In the genomic region with DNA sequence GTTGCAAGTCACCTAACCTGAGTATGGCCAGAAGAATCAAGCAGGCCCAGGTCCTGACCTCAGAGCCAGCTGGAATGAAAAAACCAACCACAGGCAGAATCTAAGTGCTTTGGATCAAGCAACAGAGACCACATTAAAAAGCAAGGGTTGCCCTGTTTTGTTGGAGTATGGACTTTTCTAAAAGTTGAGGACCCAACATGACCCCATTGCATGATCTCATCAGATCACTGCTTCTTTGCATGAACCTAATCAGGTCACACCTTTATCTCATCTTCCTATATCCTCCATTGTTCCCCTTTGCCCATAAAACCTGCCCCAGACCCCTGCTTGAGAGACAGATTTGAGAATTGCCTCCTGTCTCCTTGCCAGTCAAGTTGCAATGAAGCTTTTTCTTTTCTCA, we compare ENCODE assay signal across 1 cellular context.
TF ChIP-seq lines count a peak whose summit lies in the region.

No MANE protein-coding gene starts in this region.

TF ChIP-seq in HepG2, 621 proteins besides CTCF, POLR2A, EP300 and RAD21:
- TF ChIP-seq, protein P1, sequence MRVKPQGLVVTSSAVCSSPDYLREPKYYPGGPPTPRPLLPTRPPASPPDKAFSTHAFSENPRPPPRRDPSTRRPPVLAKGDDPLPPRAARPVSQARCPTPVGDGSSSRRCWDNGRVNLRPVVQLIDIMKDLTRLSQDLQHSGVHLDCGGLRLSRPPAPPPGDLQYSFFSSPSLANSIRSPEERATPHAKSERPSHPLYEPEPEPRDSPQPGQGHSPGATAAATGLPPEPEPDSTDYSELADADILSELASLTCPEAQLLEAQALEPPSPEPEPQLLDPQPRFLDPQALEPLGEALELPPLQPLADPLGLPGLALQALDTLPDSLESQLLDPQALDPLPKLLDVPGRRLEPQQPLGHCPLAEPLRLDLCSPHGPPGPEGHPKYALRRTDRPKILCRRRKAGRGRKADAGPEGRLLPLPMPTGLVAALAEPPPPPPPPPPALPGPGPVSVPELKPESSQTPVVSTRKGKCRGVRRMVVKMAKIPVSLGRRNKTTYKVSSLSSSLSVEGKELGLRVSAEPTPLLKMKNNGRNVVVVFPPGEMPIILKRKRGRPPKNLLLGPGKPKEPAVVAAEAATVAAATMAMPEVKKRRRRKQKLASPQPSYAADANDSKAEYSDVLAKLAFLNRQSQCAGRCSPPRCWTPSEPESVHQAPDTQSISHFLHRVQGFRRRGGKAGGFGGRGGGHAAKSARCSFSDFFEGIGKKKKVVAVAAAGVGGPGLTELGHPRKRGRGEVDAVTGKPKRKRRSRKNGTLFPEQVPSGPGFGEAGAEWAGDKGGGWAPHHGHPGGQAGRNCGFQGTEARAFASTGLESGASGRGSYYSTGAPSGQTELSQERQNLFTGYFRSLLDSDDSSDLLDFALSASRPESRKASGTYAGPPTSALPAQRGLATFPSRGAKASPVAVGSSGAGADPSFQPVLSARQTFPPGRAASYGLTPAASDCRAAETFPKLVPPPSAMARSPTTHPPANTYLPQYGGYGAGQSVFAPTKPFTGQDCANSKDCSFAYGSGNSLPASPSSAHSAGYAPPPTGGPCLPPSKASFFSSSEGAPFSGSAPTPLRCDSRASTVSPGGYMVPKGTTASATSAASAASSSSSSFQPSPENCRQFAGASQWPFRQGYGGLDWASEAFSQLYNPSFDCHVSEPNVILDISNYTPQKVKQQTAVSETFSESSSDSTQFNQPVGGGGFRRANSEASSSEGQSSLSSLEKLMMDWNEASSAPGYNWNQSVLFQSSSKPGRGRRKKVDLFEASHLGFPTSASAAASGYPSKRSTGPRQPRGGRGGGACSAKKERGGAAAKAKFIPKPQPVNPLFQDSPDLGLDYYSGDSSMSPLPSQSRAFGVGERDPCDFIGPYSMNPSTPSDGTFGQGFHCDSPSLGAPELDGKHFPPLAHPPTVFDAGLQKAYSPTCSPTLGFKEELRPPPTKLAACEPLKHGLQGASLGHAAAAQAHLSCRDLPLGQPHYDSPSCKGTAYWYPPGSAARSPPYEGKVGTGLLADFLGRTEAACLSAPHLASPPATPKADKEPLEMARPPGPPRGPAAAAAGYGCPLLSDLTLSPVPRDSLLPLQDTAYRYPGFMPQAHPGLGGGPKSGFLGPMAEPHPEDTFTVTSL (CRISPR knock-in tag; IDR thresholded peaks at IDR 0.05; ENCODE audit: borderline replicate concordance), result no peak
- TF ChIP-seq, protein P2, sequence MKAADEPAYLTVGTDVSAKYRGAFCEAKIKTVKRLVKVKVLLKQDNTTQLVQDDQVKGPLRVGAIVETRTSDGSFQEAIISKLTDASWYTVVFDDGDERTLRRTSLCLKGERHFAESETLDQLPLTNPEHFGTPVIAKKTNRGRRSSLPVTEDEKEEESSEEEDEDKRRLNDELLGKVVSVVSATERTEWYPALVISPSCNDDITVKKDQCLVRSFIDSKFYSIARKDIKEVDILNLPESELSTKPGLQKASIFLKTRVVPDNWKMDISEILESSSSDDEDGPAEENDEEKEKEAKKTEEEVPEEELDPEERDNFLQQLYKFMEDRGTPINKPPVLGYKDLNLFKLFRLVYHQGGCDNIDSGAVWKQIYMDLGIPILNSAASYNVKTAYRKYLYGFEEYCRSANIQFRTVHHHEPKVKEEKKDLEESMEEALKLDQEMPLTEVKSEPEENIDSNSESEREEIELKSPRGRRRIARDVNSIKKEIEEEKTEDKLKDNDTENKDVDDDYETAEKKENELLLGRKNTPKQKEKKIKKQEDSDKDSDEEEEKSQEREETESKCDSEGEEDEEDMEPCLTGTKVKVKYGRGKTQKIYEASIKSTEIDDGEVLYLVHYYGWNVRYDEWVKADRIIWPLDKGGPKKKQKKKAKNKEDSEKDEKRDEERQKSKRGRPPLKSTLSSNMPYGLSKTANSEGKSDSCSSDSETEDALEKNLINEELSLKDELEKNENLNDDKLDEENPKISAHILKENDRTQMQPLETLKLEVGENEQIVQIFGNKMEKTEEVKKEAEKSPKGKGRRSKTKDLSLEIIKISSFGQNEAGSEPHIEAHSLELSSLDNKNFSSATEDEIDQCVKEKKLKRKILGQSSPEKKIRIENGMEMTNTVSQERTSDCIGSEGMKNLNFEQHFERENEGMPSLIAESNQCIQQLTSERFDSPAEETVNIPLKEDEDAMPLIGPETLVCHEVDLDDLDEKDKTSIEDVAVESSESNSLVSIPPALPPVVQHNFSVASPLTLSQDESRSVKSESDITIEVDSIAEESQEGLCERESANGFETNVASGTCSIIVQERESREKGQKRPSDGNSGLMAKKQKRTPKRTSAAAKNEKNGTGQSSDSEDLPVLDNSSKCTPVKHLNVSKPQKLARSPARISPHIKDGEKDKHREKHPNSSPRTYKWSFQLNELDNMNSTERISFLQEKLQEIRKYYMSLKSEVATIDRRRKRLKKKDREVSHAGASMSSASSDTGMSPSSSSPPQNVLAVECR (CRISPR knock-in tag; IDR thresholded peaks at IDR 0.05; ENCODE audit: borderline replicate concordance), result no peak
- no peak for TF ChIP-seq ZFP36L1 (CRISPR knock-in tag; IDR thresholded peaks at IDR 0.05)
- TF ChIP-seq, protein P3, sequence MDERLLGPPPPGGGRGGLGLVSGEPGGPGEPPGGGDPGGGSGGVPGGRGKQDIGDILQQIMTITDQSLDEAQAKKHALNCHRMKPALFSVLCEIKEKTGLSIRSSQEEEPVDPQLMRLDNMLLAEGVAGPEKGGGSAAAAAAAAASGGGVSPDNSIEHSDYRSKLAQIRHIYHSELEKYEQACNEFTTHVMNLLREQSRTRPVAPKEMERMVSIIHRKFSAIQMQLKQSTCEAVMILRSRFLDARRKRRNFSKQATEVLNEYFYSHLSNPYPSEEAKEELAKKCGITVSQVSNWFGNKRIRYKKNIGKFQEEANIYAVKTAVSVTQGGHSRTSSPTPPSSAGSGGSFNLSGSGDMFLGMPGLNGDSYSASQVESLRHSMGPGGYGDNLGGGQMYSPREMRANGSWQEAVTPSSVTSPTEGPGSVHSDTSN (CRISPR knock-in tag; IDR thresholded peaks at IDR 0.05), result no peak
- TF ChIP-seq, protein P4, sequence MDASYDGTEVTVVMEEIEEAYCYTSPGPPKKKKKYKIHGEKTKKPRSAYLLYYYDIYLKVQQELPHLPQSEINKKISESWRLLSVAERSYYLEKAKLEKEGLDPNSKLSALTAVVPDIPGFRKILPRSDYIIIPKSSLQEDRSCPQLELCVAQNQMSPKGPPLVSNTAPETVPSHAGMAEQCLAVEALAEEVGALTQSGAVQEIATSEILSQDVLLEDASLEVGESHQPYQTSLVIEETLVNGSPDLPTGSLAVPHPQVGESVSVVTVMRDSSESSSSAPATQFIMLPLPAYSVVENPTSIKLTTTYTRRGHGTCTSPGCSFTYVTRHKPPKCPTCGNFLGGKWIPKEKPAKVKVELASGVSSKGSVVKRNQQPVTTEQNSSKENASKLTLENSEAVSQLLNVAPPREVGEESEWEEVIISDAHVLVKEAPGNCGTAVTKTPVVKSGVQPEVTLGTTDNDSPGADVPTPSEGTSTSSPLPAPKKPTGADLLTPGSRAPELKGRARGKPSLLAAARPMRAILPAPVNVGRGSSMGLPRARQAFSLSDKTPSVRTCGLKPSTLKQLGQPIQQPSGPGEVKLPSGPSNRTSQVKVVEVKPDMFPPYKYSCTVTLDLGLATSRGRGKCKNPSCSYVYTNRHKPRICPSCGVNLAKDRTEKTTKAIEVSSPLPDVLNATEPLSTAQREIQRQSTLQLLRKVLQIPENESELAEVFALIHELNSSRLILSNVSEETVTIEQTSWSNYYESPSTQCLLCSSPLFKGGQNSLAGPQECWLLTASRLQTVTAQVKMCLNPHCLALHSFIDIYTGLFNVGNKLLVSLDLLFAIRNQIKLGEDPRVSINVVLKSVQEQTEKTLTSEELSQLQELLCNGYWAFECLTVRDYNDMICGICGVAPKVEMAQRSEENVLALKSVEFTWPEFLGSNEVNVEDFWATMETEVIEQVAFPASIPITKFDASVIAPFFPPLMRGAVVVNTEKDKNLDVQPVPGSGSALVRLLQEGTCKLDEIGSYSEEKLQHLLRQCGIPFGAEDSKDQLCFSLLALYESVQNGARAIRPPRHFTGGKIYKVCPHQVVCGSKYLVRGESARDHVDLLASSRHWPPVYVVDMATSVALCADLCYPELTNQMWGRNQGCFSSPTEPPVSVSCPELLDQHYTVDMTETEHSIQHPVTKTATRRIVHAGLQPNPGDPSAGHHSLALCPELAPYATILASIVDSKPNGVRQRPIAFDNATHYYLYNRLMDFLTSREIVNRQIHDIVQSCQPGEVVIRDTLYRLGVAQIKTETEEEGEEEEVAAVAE (CRISPR knock-in tag; IDR thresholded peaks at IDR 0.05; ENCODE audit: borderline replicate concordance), result no peak
- no peak for TF ChIP-seq ETV5 (CRISPR knock-in tag; IDR thresholded peaks at IDR 0.05; ENCODE audit: borderline replicate concordance)
- no peak for TF ChIP-seq NFIC (IDR thresholded peaks at IDR 0.05; ENCODE audit: low read length)
- no peak for TF ChIP-seq ZNF816 (CRISPR knock-in tag; IDR thresholded peaks at IDR 0.05; ENCODE audit: borderline replicate concordance)
- TF ChIP-seq ZNF616 (CRISPR knock-in tag; IDR thresholded peaks at IDR 0.05; ENCODE audit: low read depth), result no peak
- TF ChIP-seq, protein P5, sequence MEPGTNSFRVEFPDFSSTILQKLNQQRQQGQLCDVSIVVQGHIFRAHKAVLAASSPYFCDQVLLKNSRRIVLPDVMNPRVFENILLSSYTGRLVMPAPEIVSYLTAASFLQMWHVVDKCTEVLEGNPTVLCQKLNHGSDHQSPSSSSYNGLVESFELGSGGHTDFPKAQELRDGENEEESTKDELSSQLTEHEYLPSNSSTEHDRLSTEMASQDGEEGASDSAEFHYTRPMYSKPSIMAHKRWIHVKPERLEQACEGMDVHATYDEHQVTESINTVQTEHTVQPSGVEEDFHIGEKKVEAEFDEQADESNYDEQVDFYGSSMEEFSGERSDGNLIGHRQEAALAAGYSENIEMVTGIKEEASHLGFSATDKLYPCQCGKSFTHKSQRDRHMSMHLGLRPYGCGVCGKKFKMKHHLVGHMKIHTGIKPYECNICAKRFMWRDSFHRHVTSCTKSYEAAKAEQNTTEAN (CRISPR knock-in tag; conservative IDR thresholded peaks at IDR 0.05), result no peak
- TF ChIP-seq ZBTB7B (CRISPR knock-in tag; IDR thresholded peaks at IDR 0.05), result no peak
- TF ChIP-seq HNF4G (IDR thresholded peaks at IDR 0.05; ENCODE audit: borderline replicate concordance, low read depth, low read length), result no peak
- no peak for TF ChIP-seq HNF4G (CRISPR knock-in tag; IDR thresholded peaks at IDR 0.05; ENCODE audit: borderline replicate concordance, low read depth)
- no peak for TF ChIP-seq ZNF547 (CRISPR knock-in tag; IDR thresholded peaks at IDR 0.05)
- TF ChIP-seq, protein P6, sequence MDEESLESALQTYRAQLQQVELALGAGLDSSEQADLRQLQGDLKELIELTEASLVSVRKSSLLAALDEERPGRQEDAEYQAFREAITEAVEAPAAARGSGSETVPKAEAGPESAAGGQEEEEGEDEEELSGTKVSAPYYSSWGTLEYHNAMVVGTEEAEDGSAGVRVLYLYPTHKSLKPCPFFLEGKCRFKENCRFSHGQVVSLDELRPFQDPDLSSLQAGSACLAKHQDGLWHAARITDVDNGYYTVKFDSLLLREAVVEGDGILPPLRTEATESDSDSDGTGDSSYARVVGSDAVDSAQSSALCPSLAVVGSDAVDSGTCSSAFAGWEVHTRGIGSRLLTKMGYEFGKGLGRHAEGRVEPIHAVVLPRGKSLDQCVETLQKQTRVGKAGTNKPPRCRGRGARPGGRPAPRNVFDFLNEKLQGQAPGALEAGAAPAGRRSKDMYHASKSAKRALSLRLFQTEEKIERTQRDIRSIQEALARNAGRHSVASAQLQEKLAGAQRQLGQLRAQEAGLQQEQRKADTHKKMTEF (CRISPR knock-in tag; IDR thresholded peaks at IDR 0.05), result no peak
- TF ChIP-seq ZNF10 (CRISPR knock-in tag; IDR thresholded peaks at IDR 0.05; ENCODE audit: borderline replicate concordance, low read depth), result no peak
- no peak for TF ChIP-seq ZSCAN30 (CRISPR knock-in tag; IDR thresholded peaks at IDR 0.05)
- TF ChIP-seq, protein P7, sequence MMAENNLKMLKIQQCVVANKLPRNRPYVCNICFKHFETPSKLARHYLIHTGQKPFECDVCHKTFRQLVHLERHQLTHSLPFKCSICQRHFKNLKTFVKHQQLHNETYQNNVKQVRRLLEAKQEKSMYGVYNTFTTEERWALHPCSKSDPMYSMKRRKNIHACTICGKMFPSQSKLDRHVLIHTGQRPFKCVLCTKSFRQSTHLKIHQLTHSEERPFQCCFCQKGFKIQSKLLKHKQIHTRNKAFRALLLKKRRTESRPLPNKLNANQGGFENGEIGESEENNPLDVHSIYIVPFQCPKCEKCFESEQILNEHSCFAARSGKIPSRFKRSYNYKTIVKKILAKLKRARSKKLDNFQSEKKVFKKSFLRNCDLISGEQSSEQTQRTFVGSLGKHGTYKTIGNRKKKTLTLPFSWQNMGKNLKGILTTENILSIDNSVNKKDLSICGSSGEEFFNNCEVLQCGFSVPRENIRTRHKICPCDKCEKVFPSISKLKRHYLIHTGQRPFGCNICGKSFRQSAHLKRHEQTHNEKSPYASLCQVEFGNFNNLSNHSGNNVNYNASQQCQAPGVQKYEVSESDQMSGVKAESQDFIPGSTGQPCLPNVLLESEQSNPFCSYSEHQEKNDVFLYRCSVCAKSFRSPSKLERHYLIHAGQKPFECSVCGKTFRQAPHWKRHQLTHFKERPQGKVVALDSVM (CRISPR knock-in tag; IDR thresholded peaks at IDR 0.05), result no peak
